1 cellular context compared by ENCODE assay signal in the genomic region with DNA sequence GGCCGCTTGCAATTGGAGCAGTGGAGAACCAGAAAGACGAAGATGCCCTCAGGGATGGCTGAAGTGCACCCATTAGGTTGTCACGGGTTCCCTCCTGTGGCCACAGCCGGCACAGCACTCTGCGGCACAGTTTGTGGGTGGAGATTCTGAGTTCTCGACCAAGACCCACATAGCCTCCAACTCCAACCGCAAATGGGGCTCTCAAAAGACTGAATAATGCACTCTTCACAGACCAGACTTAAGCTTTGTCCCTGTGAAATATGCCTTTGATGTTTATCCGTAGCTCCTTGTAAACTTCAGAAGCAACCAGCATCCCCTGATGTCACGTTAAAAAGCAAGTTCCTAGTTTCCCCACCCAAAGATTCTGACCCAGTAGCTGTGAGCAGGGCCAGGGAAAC.
TF ChIP-seq lines count a peak whose summit lies in the region.

No MANE protein-coding gene starts in this region.

TF ChIP-seq in K562, 482 proteins besides CTCF, POLR2A, EP300 and RAD21 (continued from another document):
- TF ChIP-seq, protein P1, sequence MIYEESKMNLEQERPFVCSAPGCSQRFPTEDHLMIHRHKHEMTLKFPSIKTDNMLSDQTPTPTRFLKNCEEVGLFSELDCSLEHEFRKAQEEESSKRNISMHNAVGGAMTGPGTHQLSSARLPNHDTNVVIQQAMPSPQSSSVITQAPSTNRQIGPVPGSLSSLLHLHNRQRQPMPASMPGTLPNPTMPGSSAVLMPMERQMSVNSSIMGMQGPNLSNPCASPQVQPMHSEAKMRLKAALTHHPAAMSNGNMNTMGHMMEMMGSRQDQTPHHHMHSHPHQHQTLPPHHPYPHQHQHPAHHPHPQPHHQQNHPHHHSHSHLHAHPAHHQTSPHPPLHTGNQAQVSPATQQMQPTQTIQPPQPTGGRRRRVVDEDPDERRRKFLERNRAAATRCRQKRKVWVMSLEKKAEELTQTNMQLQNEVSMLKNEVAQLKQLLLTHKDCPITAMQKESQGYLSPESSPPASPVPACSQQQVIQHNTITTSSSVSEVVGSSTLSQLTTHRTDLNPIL (CRISPR knock-in tag; IDR thresholded peaks at IDR 0.05), result no peak
- TF ChIP-seq, protein P2, sequence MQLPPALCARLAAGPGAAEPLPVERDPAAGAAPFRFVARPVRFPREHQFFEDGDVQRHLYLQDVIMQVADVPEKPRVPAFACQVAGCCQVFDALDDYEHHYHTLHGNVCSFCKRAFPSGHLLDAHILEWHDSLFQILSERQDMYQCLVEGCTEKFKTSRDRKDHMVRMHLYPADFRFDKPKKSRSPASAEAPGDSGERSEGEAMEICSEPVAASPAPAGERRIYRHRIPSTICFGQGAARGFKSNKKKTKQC (CRISPR knock-in tag; IDR thresholded peaks at IDR 0.05), result no peak
- TF ChIP-seq ETV1 (tag; conservative IDR thresholded peaks at IDR 0.05; ENCODE audit: low read depth) (no peak), SMC3 (conservative IDR thresholded peaks at IDR 0.05; ENCODE audit: insufficient read depth, low read depth, low read length) (peak; percentile 75), SNRNP70 (optimal IDR thresholded peaks at IDR 0.05; ENCODE audit: low read depth, low read length) (no peak), YY1 (IDR thresholded peaks at IDR 0.05; ENCODE audit: borderline replicate concordance in 1 of 3, control insufficient read depth in 1 of 3, extremely low read depth in 1 of 3, insufficient read depth in 3 of 3, insufficient read length in 1 of 3, insufficient replicate concordance in 2 of 3, low read depth in 1 of 3, low read length in 2 of 3) (peak in 1 of 3 experiments; percentile 16), JUND (IDR thresholded peaks at IDR 0.05; ENCODE audit: borderline replicate concordance, low read depth, low read length) (peak; percentile 33; the same call in 1 of the 2 replicates), JUND (tag; IDR thresholded peaks at IDR 0.05; ENCODE audit: borderline replicate concordance, low read depth, low read length) (no peak), RB1 (IDR thresholded peaks at IDR 0.05; ENCODE audit: low read depth) (peak; percentile 32; the same call in 1 of the 2 replicates), HNRNPH1 (optimal IDR thresholded peaks at IDR 0.05; ENCODE audit: low read depth, low read length) (no peak)
